1 cellular context compared by ENCODE assay signal in the genomic region with DNA sequence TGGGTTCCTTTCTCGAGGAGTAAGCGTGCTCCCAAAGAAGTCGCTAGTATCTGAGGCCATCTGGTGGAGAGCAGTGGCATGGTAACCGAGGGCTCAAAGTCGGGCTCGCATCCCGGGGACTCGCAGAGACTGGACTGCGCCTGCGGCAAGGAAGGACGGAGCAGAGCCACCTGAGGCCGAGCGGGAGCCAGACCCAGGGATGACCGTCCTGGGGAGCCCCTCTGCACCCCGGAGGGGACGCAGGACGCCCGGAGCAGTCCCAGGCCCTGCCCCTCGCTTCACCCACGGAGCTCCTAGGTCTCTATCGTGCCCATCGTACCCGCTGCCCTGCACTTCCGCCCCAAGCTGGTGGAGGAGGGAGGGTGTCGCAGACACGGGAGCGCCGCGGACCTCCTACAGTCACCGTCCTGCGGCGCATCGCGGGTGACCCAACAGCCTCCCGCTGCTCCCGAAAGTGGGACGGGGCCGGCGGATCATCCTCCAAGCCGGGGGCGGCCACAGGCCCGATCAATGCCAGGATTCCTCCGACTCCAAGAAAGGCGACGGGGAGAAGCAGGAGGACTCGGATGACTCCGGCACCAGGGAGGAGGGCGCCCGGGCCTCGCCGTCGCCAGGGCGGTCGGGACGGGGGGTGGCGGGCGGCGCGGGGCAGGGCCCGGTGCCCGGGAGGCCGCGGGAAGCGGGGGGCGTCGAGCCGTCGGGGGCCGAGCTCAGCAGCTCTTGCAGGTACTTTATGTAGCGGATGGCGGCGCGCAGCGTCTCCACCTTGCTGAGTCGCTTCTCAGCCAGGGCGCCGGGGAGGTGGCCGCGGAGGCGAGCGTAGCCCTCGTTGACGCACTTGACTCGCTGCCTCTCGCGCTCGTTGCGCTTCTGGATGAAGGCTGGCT.
A peak's percentile ranks its signal among the peaks of the same experiment; 100 is the strongest.
TF ChIP-seq lines count a peak whose summit lies in the region.

No MANE protein-coding gene starts in this region.

TF ChIP-seq in HCT116, 20 proteins besides CTCF, POLR2A, EP300 and RAD21 (continued from another document):
- TF ChIP-seq, protein P1, sequence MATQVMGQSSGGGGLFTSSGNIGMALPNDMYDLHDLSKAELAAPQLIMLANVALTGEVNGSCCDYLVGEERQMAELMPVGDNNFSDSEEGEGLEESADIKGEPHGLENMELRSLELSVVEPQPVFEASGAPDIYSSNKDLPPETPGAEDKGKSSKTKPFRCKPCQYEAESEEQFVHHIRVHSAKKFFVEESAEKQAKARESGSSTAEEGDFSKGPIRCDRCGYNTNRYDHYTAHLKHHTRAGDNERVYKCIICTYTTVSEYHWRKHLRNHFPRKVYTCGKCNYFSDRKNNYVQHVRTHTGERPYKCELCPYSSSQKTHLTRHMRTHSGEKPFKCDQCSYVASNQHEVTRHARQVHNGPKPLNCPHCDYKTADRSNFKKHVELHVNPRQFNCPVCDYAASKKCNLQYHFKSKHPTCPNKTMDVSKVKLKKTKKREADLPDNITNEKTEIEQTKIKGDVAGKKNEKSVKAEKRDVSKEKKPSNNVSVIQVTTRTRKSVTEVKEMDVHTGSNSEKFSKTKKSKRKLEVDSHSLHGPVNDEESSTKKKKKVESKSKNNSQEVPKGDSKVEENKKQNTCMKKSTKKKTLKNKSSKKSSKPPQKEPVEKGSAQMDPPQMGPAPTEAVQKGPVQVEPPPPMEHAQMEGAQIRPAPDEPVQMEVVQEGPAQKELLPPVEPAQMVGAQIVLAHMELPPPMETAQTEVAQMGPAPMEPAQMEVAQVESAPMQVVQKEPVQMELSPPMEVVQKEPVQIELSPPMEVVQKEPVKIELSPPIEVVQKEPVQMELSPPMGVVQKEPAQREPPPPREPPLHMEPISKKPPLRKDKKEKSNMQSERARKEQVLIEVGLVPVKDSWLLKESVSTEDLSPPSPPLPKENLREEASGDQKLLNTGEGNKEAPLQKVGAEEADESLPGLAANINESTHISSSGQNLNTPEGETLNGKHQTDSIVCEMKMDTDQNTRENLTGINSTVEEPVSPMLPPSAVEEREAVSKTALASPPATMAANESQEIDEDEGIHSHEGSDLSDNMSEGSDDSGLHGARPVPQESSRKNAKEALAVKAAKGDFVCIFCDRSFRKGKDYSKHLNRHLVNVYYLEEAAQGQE (IDR thresholded peaks at IDR 0.05; ENCODE audit: low read depth) = no peak
- TF ChIP-seq EGR1 (IDR thresholded peaks at IDR 0.05; ENCODE audit: low read depth) (no peak), ZFX (IDR thresholded peaks at IDR 0.05) (peak; percentile 40), ATF3 (IDR thresholded peaks at IDR 0.05) (no peak), ZNF274 (IDR thresholded peaks at IDR 0.05; ENCODE audit: low read depth, low read length) (no peak), SRF (IDR thresholded peaks at IDR 0.05; ENCODE audit: low read depth) (no peak), POLR2AphosphoS5 (IDR thresholded peaks at IDR 0.05; ENCODE audit: low read depth, low read length) (peak; percentile 92), SIN3A (IDR thresholded peaks at IDR 0.05; ENCODE audit: low read depth) (no peak; the same call in 1 of the 2 replicates), TCF7L2 (IDR thresholded peaks at IDR 0.05; ENCODE audit: borderline replicate concordance, extremely low read depth, insufficient read depth, insufficient read length) (peak; percentile 21), SP1 (IDR thresholded peaks at IDR 0.05; ENCODE audit: low read depth) (no peak), FOSL1 (IDR thresholded peaks at IDR 0.05; ENCODE audit: low read depth) (no peak), EZH2 (IDR thresholded peaks at IDR 0.05) (no peak), CBX3 (IDR thresholded peaks at IDR 0.05; ENCODE audit: low read depth) (peak; percentile 13; the same call in 1 of the 2 replicates), YY1 (IDR thresholded peaks at IDR 0.05; ENCODE audit: extremely low read depth, insufficient replicate concordance, low read depth, low read length) (no peak), MAX (IDR thresholded peaks at IDR 0.05) (peak; percentile 85), CEBPB (IDR thresholded peaks at IDR 0.05; ENCODE audit: low read depth) (no peak), EZH2phosphoT487 (IDR thresholded peaks at IDR 0.05; ENCODE audit: borderline replicate concordance) (no peak)
TF ChIP-seq in HCT116: peak in this region for 6.
